15 cellular contexts compared by ENCODE assay signal in genomic region chr10:101216631-101217425, GRCh38. TPM values are rescaled to one million over a fixed set of nuclear protein-coding genes. Genes with fewer than 3 reads are reported as not detected.
DNase-seq lines count a peak whose midpoint lies in the region; ATAC-seq, FAIRE-seq and TF ChIP-seq lines count a peak whose summit lies in the region.
"Had no signal": no experiment of that assay in that cellular context is flagged by ENCODE, and none has a peak within 500 bp of the region (broad histone marks: within the 10 kb centered on the region; RNA-seq: fewer than 3 reads in every experiment).

No MANE protein-coding gene starts in this region.

- SMC1A ChIA-PET in GM12878 (lab: Charles Lee; ENCODE audit: uncharacterized antibody, unreplicated experiment) = no interaction called here

- peak overlapping the region; percentile 71 for H3K27ac Mint-ChIP-seq in activated CD4-positive, alpha-beta T cell treated with anti-CD3 and anti-CD28 coated beads, Interleukin-2, amount 10 ng/mL, durations not matched to agents 24 days and 14 days
- H3K27ac Mint-ChIP-seq in neural progenitor cell = no peak overlapping the region

- TF ChIP-seq EP300 in GM12878 (IDR thresholded peaks at IDR 0.05; ENCODE audit: borderline replicate concordance in 1 of 2, control insufficient read depth in 1 of 2, low read depth in 2 of 2, low read length in 2 of 2) = no peak

- no peak for TF ChIP-seq CTCF in GM12878 (IDR thresholded peaks at IDR 0.05 in 2 of 3, conservative IDR thresholded peaks at IDR 0.05 in 1 of 3; ENCODE audit: control insufficient read depth in 2 of 3, extremely low read depth in 1 of 3, insufficient read depth in 1 of 3, low read depth in 3 of 3, low read length in 3 of 3)
- TF ChIP-seq CTCF in neural progenitor cell (IDR thresholded peaks at IDR 0.05) = no peak

- H3K9ac ChIP-seq in HUES6 (ENCODE audit: low read length) = no peak overlapping the region
- H3K9ac ChIP-seq in GM12878 (ENCODE audit: control insufficient read depth, insufficient read depth, low read length) = no peak overlapping the region
- H3K9ac ChIP-seq in neural progenitor cell = no peak overlapping the region

- RAD21 ChIA-PET in GM12878 (lab: Charles Lee; ENCODE audit: unreplicated experiment) = no interaction called here

- H4K20me1 ChIP-seq in GM12878 (ENCODE audit: control insufficient read depth, insufficient read depth) = no peaks in the 10 kb centered on the region
- peaks cover 76% of the 10 kb centered on the region for H4K20me1 ChIP-seq in neural progenitor cell (ENCODE audit: low read depth)

- peaks cover 86% of the 10 kb centered on the region for H3K27me3 Mint-ChIP-seq in activated CD4-positive, alpha-beta T cell treated with anti-CD3 and anti-CD28 coated beads, Interleukin-2, amount 10 ng/mL, durations not matched to agents 24 days and 14 days
- H3K27me3 Mint-ChIP-seq in neural progenitor cell (ENCODE audit: insufficient read depth, low read depth) = peaks cover 89% of the 10 kb centered on the region

- no peak for FAIRE-seq in GM12878 (lab: Jason Lieb, UNC)
- FAIRE-seq: G401.6 had no signal

- no peak for TF ChIP-seq POLR2A in GM12878 (IDR thresholded peaks at IDR 0.05; ENCODE audit: low read depth, low read length)

- no peaks in the 10 kb centered on the region for H3K79me2 ChIP-seq in GM12878 (ENCODE audit: control insufficient read depth, insufficient read depth, low read length)
- H3K79me2 ChIP-seq in neural progenitor cell (ENCODE audit: low read depth) = no peaks in the 10 kb centered on the region

- intact Hi-C loops in activated CD4-positive, alpha-beta T cell treated with anti-CD3 and anti-CD28 coated beads, Interleukin-2, amount 10 ng/mL, durations not matched to agents 24 days and 14 days (cut with micrococcal nuclease) = loop anchor here (1.0 to 10.0 kb wide), 4 partner anchors 8 to 1685 kb away; partner anchors contain the start of gene NKX2-3
- intact Hi-C loops in GM12878 (cut with micrococcal nuclease; ENCODE audit: unreplicated experiment) = loop anchor here (10.0 kb wide), 1 partner anchor 858 kb away; no protein-coding TSS in a partner anchor

- H3K9me3 Mint-ChIP-seq in activated CD4-positive, alpha-beta T cell treated with anti-CD3 and anti-CD28 coated beads, Interleukin-2, amount 10 ng/mL, durations not matched to agents 24 days and 14 days = no peaks in the 10 kb centered on the region
- H3K9me3 Mint-ChIP-seq in neural progenitor cell = peaks cover 6% of the 10 kb centered on the region

- TF ChIP-seq RAD21 in GM12878 (IDR thresholded peaks at IDR 0.05; ENCODE audit: insufficient read depth, low read depth, low read length) = no peak

- H3K36me3 ChIP-seq in HUES6 (ENCODE audit: control insufficient read depth, insufficient read depth, low read length) (no peaks in the 10 kb centered on the region), GM12878 (ENCODE audit: control insufficient read depth in 2 of 2, insufficient read depth in 2 of 2, low read length in 1 of 2) (no peaks in the 10 kb centered on the region), neural progenitor cell (no peaks in the 10 kb centered on the region)
- H3K36me3 ChIP-seq: upper lobe of left lung had no signal

- H2AFZ ChIP-seq in GM12878 (ENCODE audit: control insufficient read depth, low read depth, low read length) = no peak overlapping the region
- no peak overlapping the region for H2AFZ ChIP-seq in neural progenitor cell (replicated peaks)

- CTCF ChIA-PET in GM12878 (lab: Yijun Ruan, JAX) = interaction anchor here (1.0 to 1.5 kb wide), 2 partner anchors 48 to 353 kb away, joined by 4 to 5 read pairs; no protein-coding TSS in a partner anchor

- ATAC-seq in GM12878 (no peak), GM21367 (IDR thresholded peaks at IDR 0.05; ENCODE audit: unreplicated experiment) (no peak)
- ATAC-seq: body of pancreas had no signal

- H3K9me3 ChIP-seq in HUES6 (ENCODE audit: control insufficient read depth, insufficient read depth, low read depth, low read length) = no peaks in the 10 kb centered on the region
- H3K9me3 ChIP-seq in GM12878 (replicated peaks; ENCODE audit: control insufficient read depth, insufficient read depth, low read length) = no peaks in the 10 kb centered on the region
- no peaks in the 10 kb centered on the region for H3K9me3 ChIP-seq in neural progenitor cell (ENCODE audit: low read depth)
- H3K9me3 ChIP-seq: body of pancreas, upper lobe of left lung had no signal

- in situ Hi-C loops in GM12878 (cut with MboI) = loop anchor here (10.0 to 25.0 kb wide), 2 partner anchors 248 to 870 kb away; no protein-coding TSS in a partner anchor

- H3K4me3 ChIP-seq in HUES6 (ENCODE audit: low read depth, low read length) = peak overlapping the region; percentile 30
- no peak overlapping the region for H3K4me3 ChIP-seq in GM12878
- peak overlapping the region; percentile 25 for H3K4me3 ChIP-seq in neural progenitor cell
- H3K4me3 ChIP-seq: body of pancreas had no signal

- H3K36me3 Mint-ChIP-seq in activated CD4-positive, alpha-beta T cell treated with anti-CD3 and anti-CD28 coated beads, Interleukin-2, amount 10 ng/mL, durations not matched to agents 24 days and 14 days (ENCODE audit: low read depth) = peaks cover 2% of the 10 kb centered on the region
- no peaks in the 10 kb centered on the region for H3K36me3 Mint-ChIP-seq in neural progenitor cell

- peaks cover 31% of the 10 kb centered on the region for H3F3A ChIP-seq in neural progenitor cell (ENCODE audit: low read depth)

- POLR2A ChIA-PET in GM12878 (lab: Charles Lee) = no interaction called here

- H3K27ac ChIP-seq in HUES6 (ENCODE audit: low read depth, low read length) (no peak overlapping the region), GM12878 (ENCODE audit: control insufficient read depth, insufficient read depth) (no peak overlapping the region), neural progenitor cell (no peak overlapping the region)
- H3K27ac ChIP-seq: body of pancreas, skin epidermis, upper lobe of left lung had no signal

- no peak overlapping the region for H3K4me2 ChIP-seq in GM12878 (ENCODE audit: control insufficient read depth, insufficient read depth)
- peak overlapping the region; percentile 57 for H3K4me2 ChIP-seq in neural progenitor cell

- H3K4me1 Mint-ChIP-seq in activated CD4-positive, alpha-beta T cell treated with anti-CD3 and anti-CD28 coated beads, Interleukin-2, amount 10 ng/mL, durations not matched to agents 24 days and 14 days = peaks cover 24% of the 10 kb centered on the region
- peaks cover 37% of the 10 kb centered on the region for H3K4me1 Mint-ChIP-seq in neural progenitor cell

- DNase-seq in activated CD4-positive, alpha-beta T cell treated with anti-CD3 and anti-CD28 coated beads, Interleukin-2, amount 10 ng/mL, durations not matched to agents 24 days and 14 days = no peak
- no peak for DNase-seq in activated CD4-positive, alpha-beta T cell treated with anti-CD3 and anti-CD28 coated beads for 48 hours
- DNase-seq in GM12878 (ENCODE audit: low read depth, low spot score) (no peak), neural progenitor cell (ENCODE audit: low spot score) (peak; percentile 59), HK-2 (ENCODE audit: unreplicated experiment) (no peak), NCI-H128 (lab: John Stamatoyannopoulos, UW; ENCODE audit: unreplicated experiment) (no peak)
- DNase-seq: NCI-H774 had no signal

- BruUV-seq in GM12878 (replicated peaks; lab: Mats Ljungman, UMichigan) = no TSS peak

- H3K27me3 ChIP-seq in HUES6 (ENCODE audit: control insufficient read depth, insufficient read depth, low read length) (peaks cover 100% of the 10 kb centered on the region), GM12878 (replicated peaks in 1 of 2; ENCODE audit: control insufficient read depth in 2 of 2, insufficient read depth in 2 of 2, low read length in 1 of 2) (peaks cover 26 to 32% of the 10 kb centered on the region in 2 experiments), neural progenitor cell (peaks cover 100% of the 10 kb centered on the region)

- no peak overlapping the region for H3K4me3 Mint-ChIP-seq in activated CD4-positive, alpha-beta T cell treated with anti-CD3 and anti-CD28 coated beads, Interleukin-2, amount 10 ng/mL, durations not matched to agents 24 days and 14 days
- H3K4me3 Mint-ChIP-seq in neural progenitor cell = peak overlapping the region; percentile 74

- 55% methylated on average over 43 of the region's 46 CpGs for WGBS in GM12878 (ENCODE audit: insufficient coverage, insufficient replicate concordance, low lambda C conversion rate, missing lambda C conversion rate)

- H3K4me1 ChIP-seq in HUES6 (ENCODE audit: control insufficient read depth, insufficient read depth, low read length) (peaks cover 34% of the 10 kb centered on the region), GM12878 (ENCODE audit: control insufficient read depth, insufficient read depth, low read length) (no peaks in the 10 kb centered on the region; the same call in 1 of the 2 replicates), neural progenitor cell (peaks cover 18% of the 10 kb centered on the region)

TF ChIP-seq in GM12878, 131 proteins besides CTCF, POLR2A, EP300 and RAD21:
- TF ChIP-seq SIN3A (IDR thresholded peaks at IDR 0.05; ENCODE audit: low read depth, low read length) = no peak
- TF ChIP-seq SUZ12 (IDR thresholded peaks at IDR 0.05; ENCODE audit: unreplicated experiment) = peak; percentile 70

RNA-seq across cellular contexts. Expression of gene LBX1, which starts 12.4 kb away (rescaled TPM):
- total RNA-seq in activated CD4-positive, alpha-beta T cell treated with anti-CD3 and anti-CD28 coated beads, Interleukin-2, amount 10 ng/mL, durations not matched to agents 24 days and 14 days = not detected in 2 replicates
- total RNA-seq in GM12878 (2013; cell fraction: nucleolus; rRNA removed) = not detected in 2 replicates
- total RNA-seq in GM12878 (2014; rRNA removed) (not detected in 2 replicates), GM12878 (2014; rRNA removed; fragmentation: Illumina TruSeq; extraction: Trizol) (not detected in 2 replicates), GM12878 (2021) (not detected in 2 replicates), neural progenitor cell (ENCODE audit: low replicate concordance) (not detected in 2 replicates)
- not detected for polyA plus RNA-seq in GM12878 (2011; ENCODE audit: low read depth)
- polyA plus RNA-seq in GM12878 (2011; rRNA removed) (not detected in 2 replicates), GM12878 (2014; fragmentation: Illumina TruSeq; extraction: Trizol) (not detected in 2 replicates), GM12878 (2014; fragmentation: Nextera tagmentation; extraction: Ambion mirVana) (not detected), GM12878 (2014; rRNA removed) (not detected in 2 replicates), GM12878 (2016; fragmentation: Nextera tagmentation; extraction: Ambion mirVana) (not detected)
- not detected in 2 replicates for polyA plus RNA-seq in GM12878 (2011; cell fraction: cytosol; rRNA removed)
- polyA plus RNA-seq in GM12878 (2011; cell fraction: nucleus; rRNA removed) = not detected in 2 replicates
- not detected in 2 replicates for polyA plus RNA-seq in GM12878 (2012)
- not detected in 2 replicates for polyA minus RNA-seq in GM12878 (2011; rRNA and poly(A)+ RNA removed)
- polyA minus RNA-seq in GM12878 (2011; cell fraction: cytosol; rRNA and poly(A)+ RNA removed) = not detected in 2 replicates
- polyA minus RNA-seq in GM12878 (2011; cell fraction: nucleus; rRNA and poly(A)+ RNA removed) = not detected in 2 replicates
- total RNA-seq: body of pancreas, epithelial cell of proximal tubule, mucosa of gallbladder had no signal
